ENCODE assay signal across 16 cellular contexts in genomic region chr6:130724089-130724488, GRCh38.
A peak's percentile ranks its signal among the peaks of the same experiment; 100 is the strongest.
DNase-seq lines count a peak whose midpoint lies in the region; ATAC-seq and TF ChIP-seq lines count a peak whose summit lies in the region.
"Had no signal": no experiment of that assay in that cellular context is flagged by ENCODE, and none has a peak within 500 bp of the region (broad histone marks: within the 10 kb centered on the region; RNA-seq: fewer than 3 reads in every experiment).

No MANE protein-coding gene starts in this region.

- H3K27me3 Mint-ChIP-seq in activated naive CD8-positive, alpha-beta T cell treated with anti-CD3 and anti-CD28 coated beads, Interleukin-2, amount 10 ng/mL, durations not matched to agents 7 days and 5 days = no peaks in the 10 kb centered on the region
- no peaks in the 10 kb centered on the region for H3K27me3 Mint-ChIP-seq in activated naive CD8-positive, alpha-beta T cell treated with anti-CD3 and anti-CD28 coated beads for 36 hours
- peaks cover 1% of the 10 kb centered on the region for H3K27me3 Mint-ChIP-seq in activated CD8-positive, alpha-beta T cell treated with anti-CD3 and anti-CD28 coated beads for 36 hours
- no peaks in the 10 kb centered on the region for H3K27me3 Mint-ChIP-seq in stimulated activated naive CD8-positive, alpha-beta T cell treated with anti-CD3 and anti-CD28 coated beads, Interleukin-15, amount 100 ng/mL, for 72 hours
- H3K27me3 Mint-ChIP-seq: CD4-positive, alpha-beta T cell had no signal

- TF ChIP-seq CTCF in activated CD8-positive, alpha-beta T cell treated with anti-CD3 and anti-CD28 coated beads for 36 hours (IDR thresholded peaks at IDR 0.05) = no peak
- no peak for TF ChIP-seq CTCF in epithelial cell of esophagus (IDR thresholded peaks at IDR 0.05; ENCODE audit: insufficient read depth, low read depth, low read length, missing control alignments)
- no peak for TF ChIP-seq CTCF in WERI-Rb-1 (IDR thresholded peaks at IDR 0.05; ENCODE audit: low read depth, low read length)

- DNase-seq in activated naive CD8-positive, alpha-beta T cell treated with anti-CD3 and anti-CD28 coated beads, Interleukin-2, amount 10 ng/mL, durations not matched to agents 7 days and 5 days = no peak
- DNase-seq in activated naive CD8-positive, alpha-beta T cell treated with anti-CD3 and anti-CD28 coated beads for 36 hours = no peak
- DNase-seq in activated CD8-positive, alpha-beta T cell treated with anti-CD3 and anti-CD28 coated beads for 36 hours = peak; percentile 9
- peak; percentile 27 for DNase-seq in epithelial cell of esophagus (ENCODE audit: low read depth)
- no peak for DNase-seq in stimulated activated naive CD8-positive, alpha-beta T cell treated with anti-CD3 and anti-CD28 coated beads, Interleukin-15, amount 100 ng/mL, for 72 hours
- no peak for DNase-seq in WERI-Rb-1
- DNase-seq: Calu3; CD4-positive, alpha-beta T cell; EL; GOT3; NCI-H1694 treated with DMSO at 0.1 percent for 48 hours; OCI-M1; SHP77 had no signal

- H3K4me3 Mint-ChIP-seq in activated naive CD8-positive, alpha-beta T cell treated with anti-CD3 and anti-CD28 coated beads, Interleukin-2, amount 10 ng/mL, durations not matched to agents 7 days and 5 days = no peak overlapping the region
- H3K4me3 Mint-ChIP-seq in activated naive CD8-positive, alpha-beta T cell treated with anti-CD3 and anti-CD28 coated beads for 36 hours = no peak overlapping the region
- H3K4me3 Mint-ChIP-seq in activated CD8-positive, alpha-beta T cell treated with anti-CD3 and anti-CD28 coated beads for 36 hours = no peak overlapping the region
- no peak overlapping the region for H3K4me3 Mint-ChIP-seq in stimulated activated naive CD8-positive, alpha-beta T cell treated with anti-CD3 and anti-CD28 coated beads, Interleukin-15, amount 100 ng/mL, for 72 hours
- H3K4me3 Mint-ChIP-seq: CD4-positive, alpha-beta T cell had no signal

- H3K4me1 Mint-ChIP-seq in activated naive CD8-positive, alpha-beta T cell treated with anti-CD3 and anti-CD28 coated beads, Interleukin-2, amount 10 ng/mL, durations not matched to agents 7 days and 5 days = peaks cover 24% of the 10 kb centered on the region
- H3K4me1 Mint-ChIP-seq in activated naive CD8-positive, alpha-beta T cell treated with anti-CD3 and anti-CD28 coated beads for 36 hours = peaks cover 19% of the 10 kb centered on the region
- peaks cover 11% of the 10 kb centered on the region for H3K4me1 Mint-ChIP-seq in activated CD8-positive, alpha-beta T cell treated with anti-CD3 and anti-CD28 coated beads for 36 hours (ENCODE audit: low read depth)
- peaks cover 14% of the 10 kb centered on the region for H3K4me1 Mint-ChIP-seq in stimulated activated naive CD8-positive, alpha-beta T cell treated with anti-CD3 and anti-CD28 coated beads, Interleukin-15, amount 100 ng/mL, for 72 hours

- H3K9me3 ChIP-seq in WERI-Rb-1 (ENCODE audit: severe bottlenecking) = no peaks in the 10 kb centered on the region
- H3K9me3 ChIP-seq: A549 had no signal

- no peak overlapping the region for H3K27ac ChIP-seq in WERI-Rb-1
- H3K27ac ChIP-seq: A549 had no signal

- POLR2A ChIA-PET in activated naive CD8-positive, alpha-beta T cell treated with anti-CD3 and anti-CD28 coated beads, Interleukin-2, amount 10 ng/mL, durations not matched to agents 7 days and 5 days (lab: Charles Lee) = no interaction called here
- POLR2A ChIA-PET in activated CD8-positive, alpha-beta T cell treated with anti-CD3 and anti-CD28 coated beads for 36 hours (lab: Charles Lee) = interaction anchor here (1.1 kb wide), 1 partner anchor 29 kb away, joined by 4 read pairs; no protein-coding TSS in a partner anchor

- peak; percentile 69 for ATAC-seq in activated naive CD8-positive, alpha-beta T cell treated with anti-CD3 and anti-CD28 coated beads, Interleukin-2, amount 10 ng/mL, durations not matched to agents 7 days and 5 days (ENCODE audit: low read depth)
- ATAC-seq in activated CD8-positive, alpha-beta T cell treated with anti-CD3 and anti-CD28 coated beads for 36 hours = peak; percentile 65
- peak; percentile 49 for ATAC-seq in stimulated activated naive CD8-positive, alpha-beta T cell treated with anti-CD3 and anti-CD28 coated beads, Interleukin-15, amount 100 ng/mL, for 72 hours
- no peak for ATAC-seq in GM21515 (IDR thresholded peaks at IDR 0.05; ENCODE audit: unreplicated experiment)
- ATAC-seq: A549, HCT116 had no signal

- CTCF ChIA-PET in activated CD8-positive, alpha-beta T cell treated with anti-CD3 and anti-CD28 coated beads for 36 hours (lab: Charles Lee) = interaction anchor here (0.6 kb wide), 1 partner anchor 450 kb away, joined by 3 read pairs; no protein-coding TSS in a partner anchor

- H3K4me3 ChIP-seq in epithelial cell of esophagus (ENCODE audit: low read length) = no peak overlapping the region
- no peak overlapping the region for H3K4me3 ChIP-seq in WERI-Rb-1 (ENCODE audit: low read depth, low read length)
- H3K4me3 ChIP-seq: A549 had no signal

- H3K36me3 ChIP-seq in WERI-Rb-1 = no peaks in the 10 kb centered on the region

- intact Hi-C loops in activated CD8-positive, alpha-beta T cell treated with anti-CD3 and anti-CD28 coated beads for 36 hours (cut with micrococcal nuclease) = no loop called here

- H3K27me3 ChIP-seq in WERI-Rb-1 (ENCODE audit: insufficient read depth, low read depth, severe bottlenecking) = no peaks in the 10 kb centered on the region

- H3K27ac Mint-ChIP-seq in activated naive CD8-positive, alpha-beta T cell treated with anti-CD3 and anti-CD28 coated beads, Interleukin-2, amount 10 ng/mL, durations not matched to agents 7 days and 5 days = no peak overlapping the region
- no peak overlapping the region for H3K27ac Mint-ChIP-seq in activated naive CD8-positive, alpha-beta T cell treated with anti-CD3 and anti-CD28 coated beads for 36 hours
- peak overlapping the region; percentile 21 for H3K27ac Mint-ChIP-seq in activated CD8-positive, alpha-beta T cell treated with anti-CD3 and anti-CD28 coated beads for 36 hours
- no peak overlapping the region for H3K27ac Mint-ChIP-seq in stimulated activated naive CD8-positive, alpha-beta T cell treated with anti-CD3 and anti-CD28 coated beads, Interleukin-15, amount 100 ng/mL, for 72 hours
- H3K27ac Mint-ChIP-seq: CD4-positive, alpha-beta T cell had no signal

- peaks cover 15% of the 10 kb centered on the region for H3K36me3 Mint-ChIP-seq in activated naive CD8-positive, alpha-beta T cell treated with anti-CD3 and anti-CD28 coated beads, Interleukin-2, amount 10 ng/mL, durations not matched to agents 7 days and 5 days
- H3K36me3 Mint-ChIP-seq in activated naive CD8-positive, alpha-beta T cell treated with anti-CD3 and anti-CD28 coated beads for 36 hours = peaks cover 3% of the 10 kb centered on the region
- H3K36me3 Mint-ChIP-seq in activated CD8-positive, alpha-beta T cell treated with anti-CD3 and anti-CD28 coated beads for 36 hours (ENCODE audit: low read depth) = no peaks in the 10 kb centered on the region

- peaks cover 10% of the 10 kb centered on the region for H3K9me3 Mint-ChIP-seq in activated naive CD8-positive, alpha-beta T cell treated with anti-CD3 and anti-CD28 coated beads, Interleukin-2, amount 10 ng/mL, durations not matched to agents 7 days and 5 days
- H3K9me3 Mint-ChIP-seq in activated naive CD8-positive, alpha-beta T cell treated with anti-CD3 and anti-CD28 coated beads for 36 hours = peaks cover under 1% of the 10 kb centered on the region
- peaks cover 3% of the 10 kb centered on the region for H3K9me3 Mint-ChIP-seq in activated CD8-positive, alpha-beta T cell treated with anti-CD3 and anti-CD28 coated beads for 36 hours
- peaks cover 10 to 15% of the 10 kb centered on the region in 2 donors for H3K9me3 Mint-ChIP-seq in stimulated activated naive CD8-positive, alpha-beta T cell treated with anti-CD3 and anti-CD28 coated beads, Interleukin-15, amount 100 ng/mL, for 72 hours
- H3K9me3 Mint-ChIP-seq: CD4-positive, alpha-beta T cell had no signal

Comparison
In these comparisons a context has a peak if more than half of its experiments do, and no peak if none do; other contexts are left out.
1. DNase-seq: peak in activated CD8-positive, alpha-beta T cell treated with anti-CD3 and anti-CD28 coated beads for 36 hours (single experiment) and epithelial cell of esophagus (single experiment); none in activated naive CD8-positive, alpha-beta T cell treated with anti-CD3 and anti-CD28 coated beads, Interleukin-2, amount 10 ng/mL, durations not matched to agents 7 days and 5 days (single experiment), activated naive CD8-positive, alpha-beta T cell treated with anti-CD3 and anti-CD28 coated beads for 36 hours (single experiment), stimulated activated naive CD8-positive, alpha-beta T cell treated with anti-CD3 and anti-CD28 coated beads, Interleukin-15, amount 100 ng/mL, for 72 hours (0 of 2) and WERI-Rb-1 (single experiment).